Comparison of ENCODE assay signal across 9 cellular contexts in genomic region chr6:490251-491037, GRCh38.
A peak's percentile ranks its signal among the peaks of the same experiment; 100 is the strongest.
DNase-seq lines count a peak whose midpoint lies in the region; ATAC-seq and FAIRE-seq lines count a peak whose summit lies in the region.
"Had no signal": no experiment of that assay in that cellular context is flagged by ENCODE, and none has a peak within 500 bp of the region (broad histone marks: within the 10 kb centered on the region; RNA-seq: fewer than 3 reads in every experiment).

No MANE protein-coding gene starts in this region.

- CTCF ChIA-PET in activated naive CD4-positive, alpha-beta T cell treated with anti-CD3 and anti-CD28 coated beads for 36 hours (lab: Charles Lee), result interaction anchor here (0.7 to 3.1 kb wide), 9 partner anchors 9 to 101 kb away, joined by 3 to 17 read pairs (median 3); no protein-coding TSS in a partner anchor

- intact Hi-C loops in activated naive CD4-positive, alpha-beta T cell treated with anti-CD3 and anti-CD28 coated beads for 36 hours (cut with micrococcal nuclease), result loop anchor here (1.0 to 10.0 kb wide), 13 partner anchors 9 to 302 kb away; partner anchors contain the start of gene DUSP22

- ATAC-seq in HG03378 (IDR thresholded peaks at IDR 0.05; ENCODE audit: unreplicated experiment), result peak; percentile 60
- ATAC-seq in stimulated activated naive B cell treated with anti-CD40 and anti-IgM and Interleukin-4, amounts not matched to agents 10 μg/mL and 1 μg/mL and 100 μg/mL, for 72 hours (replicated peaks), result peak; percentile 73 to 78

- peak overlapping the region; percentile 41 for H3K4me3 Mint-ChIP-seq in activated naive CD4-positive, alpha-beta T cell treated with anti-CD3 and anti-CD28 coated beads for 36 hours
- H3K4me3 Mint-ChIP-seq in stimulated activated naive B cell treated with anti-CD40 and anti-IgM and Interleukin-4, amounts not matched to agents 10 μg/mL and 1 μg/mL and 100 μg/mL, for 72 hours, result peak overlapping the region in 1 of 2 donors; percentile 56

- H3K9me3 Mint-ChIP-seq in activated naive CD4-positive, alpha-beta T cell treated with anti-CD3 and anti-CD28 coated beads for 36 hours, result peaks cover 8% of the 10 kb centered on the region
- peaks cover 0 to 4% of the 10 kb centered on the region in 2 donors for H3K9me3 Mint-ChIP-seq in stimulated activated naive B cell treated with anti-CD40 and anti-IgM and Interleukin-4, amounts not matched to agents 10 μg/mL and 1 μg/mL and 100 μg/mL, for 72 hours

- peaks cover 94% of the 10 kb centered on the region for H3K4me1 Mint-ChIP-seq in activated naive CD4-positive, alpha-beta T cell treated with anti-CD3 and anti-CD28 coated beads for 36 hours (ENCODE audit: low read depth)
- H3K4me1 Mint-ChIP-seq in stimulated activated naive B cell treated with anti-CD40 and anti-IgM and Interleukin-4, amounts not matched to agents 10 μg/mL and 1 μg/mL and 100 μg/mL, for 72 hours, result peaks cover 25 to 66% of the 10 kb centered on the region in 2 donors

- no peak for FAIRE-seq in RCC 7860 (lab: Jason Lieb, UNC)
- FAIRE-seq: H54 had no signal

- H3K27me3 Mint-ChIP-seq in activated naive CD4-positive, alpha-beta T cell treated with anti-CD3 and anti-CD28 coated beads for 36 hours (ENCODE audit: low read depth), result no peaks in the 10 kb centered on the region
- H3K27me3 Mint-ChIP-seq in stimulated activated naive B cell treated with anti-CD40 and anti-IgM and Interleukin-4, amounts not matched to agents 10 μg/mL and 1 μg/mL and 100 μg/mL, for 72 hours, result no peaks in the 10 kb centered on the region

- peak; percentile 80 for DNase-seq in activated naive CD4-positive, alpha-beta T cell treated with anti-CD3 and anti-CD28 coated beads for 36 hours
- DNase-seq in activated naive CD4-positive, alpha-beta T cell treated with anti-CD3 and anti-CD28 coated beads, Interleukin-2, amount 50 U/mL, for 16 hours, result no peak
- peak; percentile 71 for DNase-seq in activated T-cell treated with anti-CD3 and anti-CD28 coated beads, Interleukin-2, amount 50 U/mL, for 48 hours
- DNase-seq in stimulated activated naive B cell treated with anti-CD40 and anti-IgM and Interleukin-4, amounts not matched to agents 10 μg/mL and 1 μg/mL and 100 μg/mL, for 72 hours, result no peak
- DNase-seq in NOMO-1 treated with DMSO at 0.1 percent for 48 hours (lab: John Stamatoyannopoulos, UW; ENCODE audit: unreplicated experiment) (no peak), RCC 7860 (ENCODE audit: low spot score) (no peak), iPS-NIHi7 (ENCODE audit: extremely low spot score) (no peak)

- H3K36me3 Mint-ChIP-seq in activated naive CD4-positive, alpha-beta T cell treated with anti-CD3 and anti-CD28 coated beads for 36 hours (ENCODE audit: low read depth), result peaks cover 50% of the 10 kb centered on the region
- H3K36me3 Mint-ChIP-seq in stimulated activated naive B cell treated with anti-CD40 and anti-IgM and Interleukin-4, amounts not matched to agents 10 μg/mL and 1 μg/mL and 100 μg/mL, for 72 hours, result peaks cover 18 to 59% of the 10 kb centered on the region in 2 donors

- peak overlapping the region; percentile 95 for H3K27ac Mint-ChIP-seq in activated naive CD4-positive, alpha-beta T cell treated with anti-CD3 and anti-CD28 coated beads for 36 hours
- H3K27ac Mint-ChIP-seq in stimulated activated naive B cell treated with anti-CD40 and anti-IgM and Interleukin-4, amounts not matched to agents 10 μg/mL and 1 μg/mL and 100 μg/mL, for 72 hours, result peak overlapping the region; percentile 85

Comparison
In these comparisons a context has a peak if more than half of its experiments do, and no peak if none do; other contexts are left out.
1. DNase-seq: peak in activated naive CD4-positive, alpha-beta T cell treated with anti-CD3 and anti-CD28 coated beads for 36 hours (single experiment) and activated T-cell treated with anti-CD3 and anti-CD28 coated beads, Interleukin-2, amount 50 U/mL, for 48 hours (2 of 2); none in activated naive CD4-positive, alpha-beta T cell treated with anti-CD3 and anti-CD28 coated beads, Interleukin-2, amount 50 U/mL, for 16 hours (single experiment), stimulated activated naive B cell treated with anti-CD40 and anti-IgM and Interleukin-4, amounts not matched to agents 10 μg/mL and 1 μg/mL and 100 μg/mL, for 72 hours (single experiment), NOMO-1 treated with DMSO at 0.1 percent for 48 hours (single experiment), RCC 7860 (single experiment) and iPS-NIHi7 (single experiment).